ENCODE assay signal across 1 cellular context in the genomic region with DNA sequence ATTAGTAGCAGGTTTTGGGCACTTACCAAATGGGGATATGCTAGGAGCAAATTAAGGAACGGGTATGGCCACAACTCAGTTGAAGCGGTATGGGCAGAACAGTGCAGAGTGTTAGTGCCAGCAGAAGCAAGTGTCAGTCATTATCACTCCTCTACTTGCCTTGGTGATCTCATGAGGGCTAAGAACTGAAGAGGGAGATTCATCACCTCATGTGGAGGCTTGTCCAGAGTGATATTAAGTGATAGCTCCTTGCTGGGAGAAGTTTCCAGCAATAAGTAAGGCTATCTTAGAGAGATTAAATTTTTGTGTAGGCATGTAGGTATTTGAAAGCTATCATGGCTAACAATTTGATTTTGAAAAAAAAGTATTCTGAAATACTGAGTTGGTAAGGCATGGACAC.
TF ChIP-seq lines count a peak whose summit lies in the region.

No MANE protein-coding gene starts in this region.

TF ChIP-seq in H1, 55 proteins besides CTCF, POLR2A, EP300 and RAD21:
- no peak for TF ChIP-seq SIN3A (conservative IDR thresholded peaks at IDR 0.05 in 1 of 2, IDR thresholded peaks at IDR 0.05 in 1 of 2; ENCODE audit: low read depth in 1 of 2, low read length in 2 of 2)
